In genomic region chr4:15956179-15956850, GRCh38 we compare ENCODE assay signal across 8 cellular contexts. TPM values are rescaled to one million over a fixed set of nuclear protein-coding genes. Genes with fewer than 3 reads are reported as not detected.
DNase-seq lines count a peak whose midpoint lies in the region; ATAC-seq lines count a peak whose summit lies in the region.

No MANE protein-coding gene starts in this region.

- H3K9me3 Mint-ChIP-seq in central memory CD8-positive, alpha-beta T cell = no peaks in the 10 kb centered on the region

- H3K4me3 Mint-ChIP-seq in central memory CD8-positive, alpha-beta T cell = no peak overlapping the region

- H3K27ac Mint-ChIP-seq in central memory CD8-positive, alpha-beta T cell (ENCODE audit: low read depth) = peak overlapping the region; percentile 44

- intact Hi-C loops in left colon (cut with DNase I, micrococcal nuclease) = loop anchor here in 1 of 2 donors (5.0 to 10.0 kb wide), 3 partner anchors 72 to 482 kb away; no protein-coding TSS in a partner anchor

- H3K27me3 Mint-ChIP-seq in central memory CD8-positive, alpha-beta T cell = no peaks in the 10 kb centered on the region

- peaks cover 4% of the 10 kb centered on the region for H3K36me3 Mint-ChIP-seq in central memory CD8-positive, alpha-beta T cell (ENCODE audit: insufficient read depth)

- H3K4me1 Mint-ChIP-seq in central memory CD8-positive, alpha-beta T cell = peaks cover 27% of the 10 kb centered on the region

- ATAC-seq in GM19023 (IDR thresholded peaks at IDR 0.05; ENCODE audit: unreplicated experiment) (peak; percentile 91), HG03135 (IDR thresholded peaks at IDR 0.05; ENCODE audit: unreplicated experiment) (peak; percentile 88), left colon (peak; percentile 99)
- ATAC-seq in central memory CD8-positive, alpha-beta T cell (replicated peaks; ENCODE audit: extremely low read depth, poor library complexity, severe bottlenecking) = peak; percentile 78

- DNase-seq in AG20443 (ENCODE audit: low spot score) = peak; percentile 82
- DNase-seq in NCI-H2196 treated with DMSO at 0.1 percent for 48 hours (lab: John Stamatoyannopoulos, UW; ENCODE audit: unreplicated experiment) = peak; percentile 28
- DNase-seq in activated CD4-positive, CD25-positive, alpha-beta regulatory T cell treated with anti-CD3 and anti-CD28 coated beads, Interleukin-2, amount 50 U/mL, for 16 hours (ENCODE audit: low read depth, low spot score) = peak; percentile 54
- DNase-seq in central memory CD8-positive, alpha-beta T cell (ENCODE audit: low spot score in 2 of 2) = peak; percentile 68 to 77
- DNase-seq in left colon = peak; percentile 86 to 95
- DNase-seq in stimulated activated CD4-positive, alpha-beta T cell treated with anti-CD3 and anti-CD28 coated beads, Interleukin-4, amount 100 ng/mL, for 48 hours (ENCODE audit: low read depth in 2 of 2) = peak; percentile 76 to 87

RNA-seq across cellular contexts. Expression of gene FGFBP2, which starts 6.7 kb away (rescaled TPM):
- total RNA-seq in left colon = under 1 TPM; 0.49 to 0.75 TPM

RNA-seq across cellular contexts. Expression of gene FGFBP1, which starts 17.8 kb away (rescaled TPM):
- 10 to 100 TPM; 39.8 to 82.8 TPM for total RNA-seq in left colon

Comparison
In these comparisons a context has a peak if more than half of its experiments do, and no peak if none do; other contexts are left out.
1. Peak in every context shown above with its lines: DNase-seq and ATAC-seq.
2. DNase-seq: peak in every context shown above with its lines; median percentile 90 in left colon; 82 in AG20443; 82 in stimulated activated CD4-positive, alpha-beta T cell treated with anti-CD3 and anti-CD28 coated beads, Interleukin-4, amount 100 ng/mL, for 48 hours; 72 in central memory CD8-positive, alpha-beta T cell; 54 in activated CD4-positive, CD25-positive, alpha-beta regulatory T cell treated with anti-CD3 and anti-CD28 coated beads, Interleukin-2, amount 50 U/mL, for 16 hours; 28 in NCI-H2196 treated with DMSO at 0.1 percent for 48 hours.